In the genomic region with DNA sequence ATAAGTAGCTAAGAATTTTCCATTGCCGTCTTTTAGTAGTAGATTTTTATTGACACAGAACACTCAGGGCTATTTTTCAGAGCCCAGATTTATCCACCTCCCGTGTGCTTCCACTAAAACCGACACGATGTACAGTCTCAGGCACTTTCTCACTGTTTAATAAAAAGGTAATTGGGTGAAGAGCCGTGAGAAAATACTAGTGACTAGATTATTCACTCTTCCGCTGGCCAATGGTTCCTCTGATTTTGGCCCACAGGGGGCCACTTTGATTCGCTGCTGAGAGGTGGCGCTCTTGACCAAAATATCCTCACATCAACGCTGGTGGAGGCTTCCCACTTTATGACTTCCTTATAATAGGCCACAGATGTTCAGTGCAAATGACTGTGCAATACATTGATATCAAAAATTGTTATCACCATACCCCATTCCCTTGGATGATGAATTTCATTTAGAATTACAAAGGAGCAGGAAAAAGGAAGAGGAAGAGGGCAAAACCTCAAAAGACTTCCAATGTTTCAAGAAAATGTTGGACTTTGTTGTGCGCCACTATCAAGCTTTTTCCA, we compare ENCODE assay signal across 8 cellular contexts.
DNase-seq lines count a peak whose midpoint lies in the region; ATAC-seq lines count a peak whose summit lies in the region.

No MANE protein-coding gene starts in this region.

- H3K4me3 Mint-ChIP-seq in stimulated activated effector memory CD8-positive, alpha-beta T cell treated with anti-CD3 and anti-CD28 coated beads, Interleukin-12 subunit alpha, Interleukin-12 subunit beta, amount 100 ng/mL, for 72 hours = no peak overlapping the region

- H3K9me3 Mint-ChIP-seq in stimulated activated effector memory CD8-positive, alpha-beta T cell treated with anti-CD3 and anti-CD28 coated beads, Interleukin-12 subunit alpha, Interleukin-12 subunit beta, amount 100 ng/mL, for 72 hours = no peaks in the 10 kb centered on the region

- no peak overlapping the region for H3K27ac Mint-ChIP-seq in stimulated activated effector memory CD8-positive, alpha-beta T cell treated with anti-CD3 and anti-CD28 coated beads, Interleukin-12 subunit alpha, Interleukin-12 subunit beta, amount 100 ng/mL, for 72 hours

- H3K4me1 Mint-ChIP-seq in stimulated activated effector memory CD8-positive, alpha-beta T cell treated with anti-CD3 and anti-CD28 coated beads, Interleukin-12 subunit alpha, Interleukin-12 subunit beta, amount 100 ng/mL, for 72 hours = no peaks in the 10 kb centered on the region

- peaks cover 6% of the 10 kb centered on the region for H3K36me3 Mint-ChIP-seq in stimulated activated effector memory CD8-positive, alpha-beta T cell treated with anti-CD3 and anti-CD28 coated beads, Interleukin-12 subunit alpha, Interleukin-12 subunit beta, amount 100 ng/mL, for 72 hours

- ATAC-seq in GM18502 (IDR thresholded peaks at IDR 0.05; ENCODE audit: poor library complexity, unreplicated experiment) (peak; percentile 88), HG02759 (IDR thresholded peaks at IDR 0.05; ENCODE audit: unreplicated experiment) (peak; percentile 89)
- peak; percentile 80 for ATAC-seq in stimulated activated effector memory CD8-positive, alpha-beta T cell treated with anti-CD3 and anti-CD28 coated beads, Interleukin-12 subunit alpha, Interleukin-12 subunit beta, amount 100 ng/mL, for 72 hours

- DNase-seq in AG20443 (ENCODE audit: low spot score) = peak; percentile 78
- DNase-seq in NCI-H1105 treated with DMSO at 0.1 percent for 48 hours (lab: John Stamatoyannopoulos, UW) = peak; percentile 80
- DNase-seq in SW480 (ENCODE audit: low spot score) = peak; percentile 69
- peak; percentile 56 for DNase-seq in cerebellar cortex (ENCODE audit: low spot score)
- DNase-seq in kidney tubule cell (ENCODE audit: low spot score) = peak; percentile 68
- no peak for DNase-seq in stimulated activated effector memory CD8-positive, alpha-beta T cell treated with anti-CD3 and anti-CD28 coated beads, Interleukin-12 subunit alpha, Interleukin-12 subunit beta, amount 100 ng/mL, for 72 hours (ENCODE audit: low spot score in 2 of 2)

Comparison
In these comparisons a context has a peak if more than half of its experiments do, and no peak if none do; other contexts are left out.
1. DNase-seq: peak in AG20443 (single experiment), NCI-H1105 treated with DMSO at 0.1 percent for 48 hours (single experiment), SW480 (single experiment), cerebellar cortex (single experiment) and kidney tubule cell (single experiment); none in stimulated activated effector memory CD8-positive, alpha-beta T cell treated with anti-CD3 and anti-CD28 coated beads, Interleukin-12 subunit alpha, Interleukin-12 subunit beta, amount 100 ng/mL, for 72 hours (0 of 2).
2. Peak in every context shown above with its lines, with median percentiles within 50 percentile points of each other: ATAC-seq.